11 cellular contexts compared by ENCODE assay signal in genomic region chr15:76012021-76012551, GRCh38. TPM values are rescaled to one million over a fixed set of nuclear protein-coding genes. Genes with fewer than 3 reads are reported as not detected.
DNase-seq lines count a peak whose midpoint lies in the region; ATAC-seq, FAIRE-seq and TF ChIP-seq lines count a peak whose summit lies in the region.
"Had no signal": no experiment of that assay in that cellular context is flagged by ENCODE, and none has a peak within 500 bp of the region (broad histone marks: within the 10 kb centered on the region; RNA-seq: fewer than 3 reads in every experiment).

TSS of gene NRG4 (minus strand) at chr15:76012424. CDS start at chr15:76011230, 1,194 bp downstream.

- no peak within 1 kb of the TSS for H3K4ac ChIP-seq in neuronal stem cell (ENCODE audit: low read length)

- H2AK5ac ChIP-seq in neuronal stem cell (ENCODE audit: low read depth, low read length): no peak within 1 kb of the TSS

- H3K9me3 ChIP-seq in gastroesophageal sphincter: peaks cover 0 to 18% (median 0%) of the 10 kb centered on the region in 3 donors
- H3K9me3 ChIP-seq in neuronal stem cell (replicated peaks in 1 of 2; ENCODE audit: control insufficient read depth in 2 of 2, insufficient read depth in 1 of 2, low read depth in 1 of 2, low read length in 2 of 2): no peaks in the 10 kb centered on the region

- TF ChIP-seq POLR2A in GM12892 (IDR thresholded peaks at IDR 0.05; ENCODE audit: low read depth, low read length) (no peak), gastroesophageal sphincter (IDR thresholded peaks at IDR 0.05) (no peak)

- H3K27me3 Mint-ChIP-seq in endothelial cell (ENCODE audit: unreplicated experiment): no peaks in the 10 kb centered on the region

- no peak within 1 kb of the TSS for H3K4me2 ChIP-seq in neuronal stem cell (ENCODE audit: insufficient read depth, low read length, poor library complexity, severe bottlenecking)

- no peak within 1 kb of the TSS for H3K14ac ChIP-seq in neuronal stem cell (ENCODE audit: low read length)

- H4K91ac ChIP-seq in neuronal stem cell (ENCODE audit: low read depth, low read length, poor library complexity): no peak within 1 kb of the TSS

- no peak within 1 kb of the TSS for H3K23ac ChIP-seq in neuronal stem cell (ENCODE audit: low read depth, low read length, poor library complexity)

- H3K4me1 ChIP-seq in rectal smooth muscle tissue (ENCODE audit: control insufficient read depth, insufficient read depth, low read length) (no peaks in the 10 kb centered on the region), gastroesophageal sphincter (peaks cover 0 to 12% (median 0%) of the 10 kb centered on the region in 3 donors), neuronal stem cell (ENCODE audit: control insufficient read depth in 2 of 2, insufficient read depth in 1 of 2, low read depth in 1 of 2, low read length in 2 of 2) (no peaks in the 10 kb centered on the region)

- H3K27ac ChIP-seq in rectal smooth muscle tissue (ENCODE audit: low read depth, low read length) (no peak within 1 kb of the TSS), gastroesophageal sphincter (no peak within 1 kb of the TSS), neuronal stem cell (replicated peaks; ENCODE audit: low read length) (no peak within 1 kb of the TSS)

- FAIRE-seq in GM12892 (lab: Jason Lieb, UNC): peak; percentile 79
- FAIRE-seq: GM18507 had no signal

- 4 to 8% methylated on average over 8 to 9 of the region's 9 CpGs for WGBS in gastroesophageal sphincter (ENCODE audit: low coverage in 1 of 2), 2 donors
- WGBS in neuronal stem cell (ENCODE audit: extremely low coverage in 2 of 2, insufficient read length in 2 of 2, insufficient replicate concordance in 1 of 2), 2 donors: no CpG with 5 or more reads among the region's 9 CpGs

- H3K4me3 Mint-ChIP-seq in endothelial cell (ENCODE audit: unreplicated experiment): no peak within 1 kb of the TSS
- H3K4me3 Mint-ChIP-seq: activated naive CD8-positive, alpha-beta T cell had no signal

- no peak within 1 kb of the TSS for H2AFZ ChIP-seq in neuronal stem cell (ENCODE audit: low read length)

- no peaks in the 10 kb centered on the region for H3K79me1 ChIP-seq in neuronal stem cell (ENCODE audit: low read depth, low read length)

- H3K9ac ChIP-seq in rectal smooth muscle tissue (ENCODE audit: low read length) (no peak within 1 kb of the TSS), neuronal stem cell (ENCODE audit: low read depth, low read length, poor library complexity) (no peak within 1 kb of the TSS)

- H3K27me3 ChIP-seq in rectal smooth muscle tissue (ENCODE audit: control insufficient read depth, insufficient read depth, low read length) (no peaks in the 10 kb centered on the region), gastroesophageal sphincter (no peaks in the 10 kb centered on the region), neuronal stem cell (ENCODE audit: control insufficient read depth in 3 of 3, insufficient read depth in 3 of 3, low read depth in 1 of 3, low read length in 3 of 3) (no peaks in the 10 kb centered on the region)

- no peak within 1 kb of the TSS for H3K18ac ChIP-seq in neuronal stem cell (ENCODE audit: low read length)

- no peak for TF ChIP-seq EP300 in gastroesophageal sphincter (IDR thresholded peaks at IDR 0.05)

- H2BK15ac ChIP-seq in neuronal stem cell (ENCODE audit: low read length): no peak within 1 kb of the TSS

- no peaks in the 10 kb centered on the region for H3K36me3 Mint-ChIP-seq in endothelial cell (ENCODE audit: low read depth, unreplicated experiment)
- H3K36me3 Mint-ChIP-seq: activated naive CD8-positive, alpha-beta T cell had no signal

- H2BK120ac ChIP-seq in neuronal stem cell (ENCODE audit: low read depth, low read length): no peak within 1 kb of the TSS

- no peak for ATAC-seq in gastroesophageal sphincter

- no peak within 1 kb of the TSS for H2BK12ac ChIP-seq in neuronal stem cell (ENCODE audit: low read length)

- no peak for DNase-seq in GM12892 (ENCODE audit: insufficient read length)
- DNase-seq in NCI-H69 (lab: John Stamatoyannopoulos, UW): peak; percentile 24
- DNase-seq in epithelial cell of esophagus (ENCODE audit: low read depth): peak; percentile 6
- DNase-seq in neuronal stem cell (ENCODE audit: low spot score): no peak
- no peak for DNase-seq in endothelial cell (ENCODE audit: low spot score)
- no peak for DNase-seq in stimulated activated CD4-positive, alpha-beta T cell treated with anti-CD3 and anti-CD28 coated beads, Interleukin-15, amount 100 ng/mL, for 24 hours
- DNase-seq: Right ventricle myocardium superior had no signal

- no peak within 1 kb of the TSS for H3K27ac Mint-ChIP-seq in endothelial cell (ENCODE audit: unreplicated experiment)
- H3K27ac Mint-ChIP-seq: activated naive CD8-positive, alpha-beta T cell had no signal

- H3K4me3 ChIP-seq in epithelial cell of esophagus (ENCODE audit: low read length) (no peak within 1 kb of the TSS), rectal smooth muscle tissue (ENCODE audit: low read length) (peak within 1 kb of the TSS; percentile 17), gastroesophageal sphincter (no peak within 1 kb of the TSS), neuronal stem cell (ENCODE audit: low read length in 2 of 2) (no peak within 1 kb of the TSS)

- no peak within 1 kb of the TSS for H2BK5ac ChIP-seq in neuronal stem cell (ENCODE audit: low read length)

- no peak for TF ChIP-seq CTCF in epithelial cell of esophagus (IDR thresholded peaks at IDR 0.05; ENCODE audit: insufficient read depth, low read depth, low read length, missing control alignments)
- no peak for TF ChIP-seq CTCF in gastroesophageal sphincter (IDR thresholded peaks at IDR 0.05)
- no peak for TF ChIP-seq CTCF in endothelial cell (IDR thresholded peaks at IDR 0.05; ENCODE audit: unreplicated experiment)

- H3K4me1 Mint-ChIP-seq in endothelial cell (ENCODE audit: unreplicated experiment): no peaks in the 10 kb centered on the region

- H4K8ac ChIP-seq in neuronal stem cell (ENCODE audit: low read depth, low read length): no peak within 1 kb of the TSS

- no peaks in the 10 kb centered on the region for H3K9me3 Mint-ChIP-seq in endothelial cell (ENCODE audit: unreplicated experiment)

- H3K36me3 ChIP-seq in rectal smooth muscle tissue (ENCODE audit: control insufficient read depth, insufficient read depth, low read length) (no peaks in the 10 kb centered on the region), gastroesophageal sphincter (no peaks in the 10 kb centered on the region), neuronal stem cell (replicated peaks in 1 of 2; ENCODE audit: control insufficient read depth in 2 of 2, insufficient read depth in 2 of 2, low read length in 2 of 2) (no peaks in the 10 kb centered on the region)

RNA-seq across cellular contexts. Expression of gene NRG4, which starts in this region (rescaled TPM):
- 2.8 TPM for polyA plus RNA-seq in GM12892 (2012; ENCODE audit: missing spikeins)
- total RNA-seq in gastroesophageal sphincter (under 1 TPM in 2 of 4 donors, not detected in 2; 0.12 to 0.13 TPM), endothelial cell (ENCODE audit: unreplicated experiment) (2.7 TPM)
- polyA plus RNA-seq in neuronal stem cell (2013, experiment 1 of 2): 0.15 TPM
- polyA plus RNA-seq in neuronal stem cell (2013, experiment 2 of 2): 0.10 TPM
- total RNA-seq: Right ventricle myocardium superior had no signal

Comparison
In these comparisons a context has a peak if more than half of its experiments do, and no peak if none do; other contexts are left out.
1. DNase-seq: peak in NCI-H69 (single experiment) and epithelial cell of esophagus (single experiment); none in GM12892 (single experiment), neuronal stem cell (single experiment), endothelial cell (single experiment) and stimulated activated CD4-positive, alpha-beta T cell treated with anti-CD3 and anti-CD28 coated beads, Interleukin-15, amount 100 ng/mL, for 24 hours (single experiment).